8 cellular contexts compared by ENCODE assay signal in the genomic region with DNA sequence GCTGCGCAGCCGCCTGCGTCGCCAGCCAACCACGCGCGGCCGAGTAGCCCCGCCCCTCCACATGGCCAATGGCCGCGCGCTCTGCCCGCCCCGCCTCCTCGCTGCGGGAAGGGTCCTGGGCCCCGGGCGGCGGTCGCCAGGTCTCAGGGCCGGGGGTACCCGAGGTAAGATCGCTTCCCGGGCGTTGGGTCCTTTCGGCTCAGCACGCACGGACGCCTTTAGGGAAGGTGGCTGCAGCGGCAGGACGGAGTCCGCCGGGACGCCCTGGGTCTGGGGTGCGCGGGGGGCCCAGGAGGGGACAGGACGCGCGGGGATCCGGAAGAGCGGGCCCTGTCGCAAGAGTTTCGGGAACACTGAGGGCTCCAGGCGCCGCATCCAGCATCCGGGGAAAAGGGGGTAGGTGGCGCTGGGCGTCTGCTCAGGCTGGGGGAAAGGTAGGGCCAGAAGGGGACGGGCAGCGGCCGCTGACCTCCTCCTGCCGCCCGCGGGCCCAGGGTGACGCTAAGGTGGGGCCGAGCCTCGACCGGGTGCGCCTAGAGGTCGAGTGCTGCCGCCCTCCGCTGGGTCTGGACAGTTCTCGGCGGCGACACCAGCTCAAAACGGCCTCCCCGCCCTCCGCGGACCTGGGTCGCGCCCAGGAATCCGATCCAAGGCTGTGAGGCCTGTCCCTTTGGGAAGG. TPM values are rescaled to one million over a fixed set of nuclear protein-coding genes. Genes with fewer than 3 reads are reported as not detected.
DNase-seq lines count a peak whose midpoint lies in the region; ATAC-seq and TF ChIP-seq lines count a peak whose summit lies in the region.

A gene (plus strand): TSS at position 95 of the 679 bp plus-strand sequence. CDS start 7,791 bp downstream, outside the sequence.

- H3K9ac ChIP-seq in HUES6 (ENCODE audit: low read length), result peak within 1 kb of the TSS; percentile 84

- CTCF ChIA-PET in OCI-LY7 (lab: Charles Lee; ENCODE audit: unreplicated experiment), result no interaction called here

- H3K27me3 ChIP-seq in HUES6 (ENCODE audit: control insufficient read depth, insufficient read depth, low read length), result no peaks in the 10 kb centered on the region

- POLR2A ChIA-PET in OCI-LY7 (lab: Charles Lee), result interaction anchor here (0.8 kb wide), 1 partner anchor 10 kb away, joined by 3 read pairs; no protein-coding TSS in a partner anchor

- H3K4me3 ChIP-seq in HUES6 (ENCODE audit: low read depth, low read length) (peak within 1 kb of the TSS; percentile 99), OCI-LY7 (ENCODE audit: low read depth, low read length, poor library complexity, severe bottlenecking) (peak within 1 kb of the TSS; percentile 96), epithelial cell of esophagus (ENCODE audit: low read length) (peak within 1 kb of the TSS; percentile 88), mucosa of descending colon (peak within 1 kb of the TSS; percentile 87)

- peak within 1 kb of the TSS; percentile 96 for H3K4me2 ChIP-seq in OCI-LY7 (ENCODE audit: low read length)

- peaks cover 6% of the 10 kb centered on the region; the same call in 1 of the 2 replicates for H3K4me1 ChIP-seq in HUES6 (ENCODE audit: control insufficient read depth, insufficient read depth, low read length)
- peaks cover 20% of the 10 kb centered on the region for H3K4me1 ChIP-seq in OCI-LY7 (ENCODE audit: insufficient read depth, low read length, poor library complexity, severe bottlenecking)
- peaks cover 31% of the 10 kb centered on the region for H3K4me1 ChIP-seq in mucosa of descending colon (ENCODE audit: low read depth)

- peak within 1 kb of the TSS; percentile 95 for H2AFZ ChIP-seq in OCI-LY7 (ENCODE audit: low read length)

- intact Hi-C loops in OCI-LY7 (cut with micrococcal nuclease; ENCODE audit: unreplicated experiment), result loop anchor here (1.0 to 2.0 kb wide), 2 partner anchors 27 to 50 kb away; a partner anchor contains a TSS
- intact Hi-C loops in mucosa of descending colon (cut with DNase I, micrococcal nuclease), result no loop called here

- H3K79me2 ChIP-seq in OCI-LY7 (ENCODE audit: insufficient read depth, low read depth, low read length), result peaks cover 7% of the 10 kb centered on the region; the same call in 1 of the 2 replicates

- H3K9me2 ChIP-seq in OCI-LY7 (ENCODE audit: insufficient read depth, low read length), result no peaks in the 10 kb centered on the region

- no peaks in the 10 kb centered on the region for H3K36me3 ChIP-seq in HUES6 (ENCODE audit: control insufficient read depth, insufficient read depth, low read length)
- H3K36me3 ChIP-seq in OCI-LY7 (ENCODE audit: insufficient read depth, low read length), result no peaks in the 10 kb centered on the region
- no peaks in the 10 kb centered on the region for H3K36me3 ChIP-seq in mucosa of descending colon (ENCODE audit: low read depth)

- peak; percentile 97 for DNase-seq in D341Med (ENCODE audit: low spot score)
- peak; percentile 90 for DNase-seq in OCI-LY7 (ENCODE audit: low spot score)
- peak; percentile 69 for DNase-seq in activated T-cell treated with anti-CD3 and anti-CD28 coated beads for 4 hours
- DNase-seq in epithelial cell of esophagus (ENCODE audit: low read depth), result peak; percentile 86
- DNase-seq in mucosa of descending colon, result peak; percentile 91 to 94 (median 93)
- peak; percentile 67 to 73 for DNase-seq in stimulated activated CD8-positive, alpha-beta memory T cell treated with anti-CD3 and anti-CD28 coated beads, Interleukin-4, amount 100 ng/mL, for 1 hour (ENCODE audit: low read depth in 2 of 2, low spot score in 1 of 2)

- H3K27ac ChIP-seq in HUES6 (ENCODE audit: low read depth, low read length) (peak within 1 kb of the TSS; percentile 69; the same call in 1 of the 2 replicates), OCI-LY7 (ENCODE audit: low read depth, low read length, poor library complexity, severe bottlenecking) (peak within 1 kb of the TSS; percentile 19)

- no TSS peak for BruUV-seq in OCI-LY7 (replicated peaks; lab: Mats Ljungman, UMichigan)

- ATAC-seq in GM21390 (IDR thresholded peaks at IDR 0.05; ENCODE audit: unreplicated experiment) (peak; percentile 90), mucosa of descending colon (peak; percentile 92)

- TF ChIP-seq CTCF in OCI-LY7 (conservative IDR thresholded peaks at IDR 0.05; ENCODE audit: low read length) (peak; percentile 21; the same call in 1 of the 2 replicates), epithelial cell of esophagus (IDR thresholded peaks at IDR 0.05; ENCODE audit: insufficient read depth, low read depth, low read length, missing control alignments) (no peak), mucosa of descending colon (IDR thresholded peaks at IDR 0.05) (no peak)

- H4K20me1 ChIP-seq in OCI-LY7 (ENCODE audit: insufficient read depth, low read length), result no peaks in the 10 kb centered on the region

- H3K9me3 ChIP-seq in HUES6 (ENCODE audit: control insufficient read depth, insufficient read depth, low read depth, low read length) (no peaks in the 10 kb centered on the region), OCI-LY7 (ENCODE audit: low read length) (no peaks in the 10 kb centered on the region), mucosa of descending colon (no peaks in the 10 kb centered on the region)

RNA-seq across cellular contexts. Expression of the gene that starts here (rescaled TPM):
- total RNA-seq in OCI-LY7 (2014; rRNA removed; shearing (Covaris generic)), result 15.3 and 19.8 TPM in 2 replicates
- total RNA-seq in OCI-LY7 (2022), result 35.5 and 37.2 TPM in 2 replicates
- total RNA-seq in mucosa of descending colon, result 10 to 100 TPM; 60.7 to 79.5 (median 72.3) TPM

Comparison
In these comparisons a context has a peak if more than half of its experiments do, and no peak if none do; other contexts are left out.
1. Peak in every context shown above with its lines: DNase-seq, ATAC-seq, H3K4me3 ChIP-seq and H3K27ac ChIP-seq.